8 cellular contexts compared by ENCODE assay signal in genomic region chr2:234953116-234954031, GRCh38. TPM values are rescaled to one million over a fixed set of nuclear protein-coding genes. Genes with fewer than 3 reads are reported as not detected.
DNase-seq lines count a peak whose midpoint lies in the region; ATAC-seq and TF ChIP-seq lines count a peak whose summit lies in the region.

No MANE protein-coding gene starts in this region.

- peaks cover 73% of the 10 kb centered on the region for H3K27me3 Mint-ChIP-seq in activated T-cell treated with anti-CD3 and anti-CD28 coated beads, Interleukin-2, amount 50 U/mL, for 4 hours (ENCODE audit: low read depth)

- H3K4me3 ChIP-seq in breast epithelium (peak overlapping the region; percentile 60 to 94 (median 90)), lower lobe of right lung (peak overlapping the region; percentile 74), tibial artery (peak overlapping the region; percentile 86 to 92)

- no peak for ATAC-seq in activated T-cell treated with anti-CD3 and anti-CD28 coated beads, Interleukin-2, amount 50 U/mL, for 4 hours
- no peak for ATAC-seq in lower lobe of right lung
- ATAC-seq in HG03571 (IDR thresholded peaks at IDR 0.05; ENCODE audit: unreplicated experiment), result no peak
- ATAC-seq in GM19455 (IDR thresholded peaks at IDR 0.05; ENCODE audit: unreplicated experiment), result no peak

- TF ChIP-seq POLR2A in breast epithelium (IDR thresholded peaks at IDR 0.05), result no peak

- H3K4me3 Mint-ChIP-seq in activated T-cell treated with anti-CD3 and anti-CD28 coated beads, Interleukin-2, amount 50 U/mL, for 4 hours, result peak overlapping the region; percentile 67

- peak overlapping the region; percentile 91 to 94 for H3K27ac ChIP-seq in breast epithelium
- H3K27ac ChIP-seq in lower lobe of right lung, result peak overlapping the region; percentile 83
- peak overlapping the region; percentile 72 to 87 for H3K27ac ChIP-seq in tibial artery

- H3K36me3 ChIP-seq in breast epithelium, result no peaks in the 10 kb centered on the region
- no peaks in the 10 kb centered on the region for H3K36me3 ChIP-seq in lower lobe of right lung
- no peaks in the 10 kb centered on the region for H3K36me3 ChIP-seq in tibial artery

- H3K9me3 ChIP-seq in breast epithelium (no peaks in the 10 kb centered on the region), lower lobe of right lung (no peaks in the 10 kb centered on the region), tibial artery (no peaks in the 10 kb centered on the region)

- H3K27me3 ChIP-seq in breast epithelium, result no peaks in the 10 kb centered on the region
- H3K27me3 ChIP-seq in lower lobe of right lung (ENCODE audit: low read depth), result peaks cover 6% of the 10 kb centered on the region
- no peaks in the 10 kb centered on the region for H3K27me3 ChIP-seq in tibial artery

- intact Hi-C loops in breast epithelium (cut with DNase I; ENCODE audit: low total_unique reads) (no loop called here), lower lobe of right lung (cut with DNase I) (no loop called here), tibial artery (cut with DNase I; ENCODE audit: low total_unique reads) (loop anchor here (2.0 to 5.0 kb wide), 2 partner anchors 27 to 99 kb away; no protein-coding TSS in a partner anchor)

- H3K4me1 ChIP-seq in breast epithelium (peaks cover 10 to 12% of the 10 kb centered on the region in 2 donors), lower lobe of right lung (peaks cover 42% of the 10 kb centered on the region), tibial artery (peaks cover 0 to 44% (median 29%) of the 10 kb centered on the region in 4 donors)

- DNase-seq in activated T-cell treated with anti-CD3 and anti-CD28 coated beads, Interleukin-2, amount 50 U/mL, for 4 hours, result no peak
- no peak for DNase-seq in activated T-cell treated with anti-CD3 and anti-CD28 coated beads, Interleukin-2, amount 50 U/mL, for 1 hour
- peak; percentile 52 to 54 for DNase-seq in breast epithelium (ENCODE audit: low spot score in 2 of 2)
- peak; percentile 36 for DNase-seq in lower lobe of right lung
- DNase-seq in tibial artery, result peak in 1 of 2 donors; percentile 61
- no peak for DNase-seq in OCI-M2 (lab: John Stamatoyannopoulos, UW; ENCODE audit: unreplicated experiment)

- no peaks in the 10 kb centered on the region for H3K36me3 Mint-ChIP-seq in activated T-cell treated with anti-CD3 and anti-CD28 coated beads, Interleukin-2, amount 50 U/mL, for 4 hours (ENCODE audit: insufficient read depth)

- TF ChIP-seq CTCF in breast epithelium (IDR thresholded peaks at IDR 0.05) (no peak), lower lobe of right lung (IDR thresholded peaks at IDR 0.05) (no peak), tibial artery (IDR thresholded peaks at IDR 0.05) (no peak)

- peaks cover 12% of the 10 kb centered on the region for H3K4me1 Mint-ChIP-seq in activated T-cell treated with anti-CD3 and anti-CD28 coated beads, Interleukin-2, amount 50 U/mL, for 4 hours (ENCODE audit: low read depth)

- no peaks in the 10 kb centered on the region for H3K9me3 Mint-ChIP-seq in activated T-cell treated with anti-CD3 and anti-CD28 coated beads, Interleukin-2, amount 50 U/mL, for 4 hours

RNA-seq across cellular contexts. Expression of gene SH3BP4, which starts 1.6 kb away (rescaled TPM):
- under 1 TPM; 0.18 to 0.46 (median 0.30) TPM for total RNA-seq in activated T-cell treated with anti-CD3 and anti-CD28 coated beads, Interleukin-2, amount 50 U/mL, for 4 hours
- total RNA-seq in breast epithelium, result 10 to 100 TPM; 28.5 to 73.6 (median 44.2) TPM
- total RNA-seq in lower lobe of right lung, result 36.8 TPM

Comparison
In these comparisons a context has a peak if more than half of its experiments do, and no peak if none do; other contexts are left out.
1. DNase-seq: peak in breast epithelium (2 of 2) and lower lobe of right lung (single experiment); none in activated T-cell treated with anti-CD3 and anti-CD28 coated beads, Interleukin-2, amount 50 U/mL, for 4 hours (single experiment), activated T-cell treated with anti-CD3 and anti-CD28 coated beads, Interleukin-2, amount 50 U/mL, for 1 hour (single experiment) and OCI-M2 (single experiment).
2. RNA of gene SH3BP4, which starts 1.6 kb away (total RNA-seq): 28.5 to 73.6 TPM in breast epithelium and 36.8 TPM in lower lobe of right lung (single experiment); 0.18 to 0.46 TPM in activated T-cell treated with anti-CD3 and anti-CD28 coated beads, Interleukin-2, amount 50 U/mL, for 4 hours; every median in the first group is over 10 times any median in the second.
3. Peak in every context shown above with its lines, with median percentiles within 50 percentile points of each other: H3K27ac ChIP-seq and H3K4me3 ChIP-seq.